8 cellular contexts compared by ENCODE assay signal in the genomic region with DNA sequence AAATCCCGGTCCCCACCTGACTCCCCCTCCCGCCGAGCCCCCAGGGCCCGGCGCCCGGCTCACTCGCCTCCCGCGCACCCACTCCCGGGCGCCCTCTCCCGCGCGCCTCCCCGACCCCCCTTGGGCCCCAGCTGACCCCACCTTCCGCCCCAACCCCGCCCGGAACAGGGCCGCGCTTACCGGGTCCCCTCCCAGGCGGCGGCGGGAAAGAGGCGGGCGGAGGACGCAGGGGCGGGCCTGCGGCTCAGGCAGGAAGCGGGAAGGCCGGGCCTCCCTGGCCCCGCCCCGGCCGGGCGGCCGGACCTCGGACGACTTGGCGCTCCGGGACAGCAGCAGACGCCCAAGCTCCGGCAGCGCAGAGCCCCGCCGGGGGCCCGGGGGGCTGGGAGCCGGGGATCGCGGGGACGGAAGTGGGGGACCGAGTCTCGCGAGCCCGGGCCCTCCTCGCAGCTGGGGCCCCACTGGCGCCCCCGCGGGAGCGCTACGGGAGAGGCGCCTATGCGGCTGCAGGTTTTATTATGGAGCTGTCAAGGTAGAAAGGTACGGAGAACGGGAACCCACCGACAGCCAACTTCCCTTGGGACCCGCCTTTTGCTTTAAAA. TPM values are rescaled to one million over a fixed set of nuclear protein-coding genes. Genes with fewer than 3 reads are reported as not detected.
DNase-seq lines count a peak whose midpoint lies in the region; FAIRE-seq and TF ChIP-seq lines count a peak whose summit lies in the region.

Gene SLC41A3, minus strand, starts transcription at position 212 of the 602 bp plus-strand sequence. CDS start 15,905 bp downstream, outside the sequence.

- peaks cover 9% of the 10 kb centered on the region; the same call in 1 of the 2 replicates for H3K9me3 ChIP-seq in Loucy (ENCODE audit: insufficient read depth, low read depth, low read length)
- peaks cover 29% of the 10 kb centered on the region for H3K9me3 ChIP-seq in neural progenitor cell (ENCODE audit: low read depth)
- H3K9me3 ChIP-seq in stomach smooth muscle (ENCODE audit: control insufficient read depth in 2 of 2, low read length in 2 of 2) = no peaks in the 10 kb centered on the region

- H2AFZ ChIP-seq in Loucy (ENCODE audit: low read length) (peak within 1 kb of the TSS; percentile 64), neural progenitor cell (replicated peaks) (peak within 1 kb of the TSS; percentile 99)

- H3K4me2 ChIP-seq in Loucy (ENCODE audit: low read depth, low read length, poor library complexity, severe bottlenecking) (peak within 1 kb of the TSS; percentile 90), neural progenitor cell (peak within 1 kb of the TSS; percentile 93)

- H3K4me1 ChIP-seq in Loucy (ENCODE audit: insufficient read depth, low read length, poor library complexity, severe bottlenecking) = peaks cover 13% of the 10 kb centered on the region
- no peaks in the 10 kb centered on the region for H3K4me1 ChIP-seq in neural progenitor cell
- peaks cover 11% of the 10 kb centered on the region for H3K4me1 ChIP-seq in stomach smooth muscle (ENCODE audit: control insufficient read depth, insufficient read depth, low read length)

- H3K27ac Mint-ChIP-seq in neural progenitor cell = peak within 1 kb of the TSS; percentile 76

- no peaks in the 10 kb centered on the region for H3K36me3 ChIP-seq in Loucy (ENCODE audit: insufficient read depth, low read length)
- no peaks in the 10 kb centered on the region for H3K36me3 ChIP-seq in neural progenitor cell
- H3K36me3 ChIP-seq in stomach smooth muscle (ENCODE audit: control insufficient read depth in 2 of 2, insufficient read depth in 2 of 2, low read length in 2 of 2) = no peaks in the 10 kb centered on the region

- peaks cover 8% of the 10 kb centered on the region for H3K79me2 ChIP-seq in Loucy (ENCODE audit: insufficient read depth, low read length)
- peaks cover 6% of the 10 kb centered on the region for H3K79me2 ChIP-seq in neural progenitor cell (ENCODE audit: low read depth)

- no peak within 1 kb of the TSS for H3K27ac ChIP-seq in neural progenitor cell
- H3K27ac ChIP-seq in stomach smooth muscle (ENCODE audit: low read length) = peak within 1 kb of the TSS; percentile 37

- peak; percentile 85 for DNase-seq in G401 (ENCODE audit: low spot score)
- peak; percentile 76 for DNase-seq in H54 (ENCODE audit: insufficient read length, low spot score)
- peak; percentile 38 for DNase-seq in SHP77 treated with DMSO at 0.1 percent for 48 hours (lab: John Stamatoyannopoulos, UW)
- peak; percentile 73 for DNase-seq in activated gamma-delta T cell (lab: John Stamatoyannopoulos, UW)
- DNase-seq in foreskin fibroblast = peak; percentile 78 to 93
- DNase-seq in neural progenitor cell (ENCODE audit: low spot score) = peak; percentile 91

- H3K27me3 Mint-ChIP-seq in neural progenitor cell (ENCODE audit: insufficient read depth, low read depth) = peaks cover 3% of the 10 kb centered on the region

- H3K9me3 Mint-ChIP-seq in neural progenitor cell = peaks cover 29% of the 10 kb centered on the region

- H3K4me3 Mint-ChIP-seq in neural progenitor cell = peak within 1 kb of the TSS; percentile 95

- TF ChIP-seq CTCF in Loucy (conservative IDR thresholded peaks at IDR 0.05; ENCODE audit: low read length) (peak; percentile 61), foreskin fibroblast (IDR thresholded peaks at IDR 0.05; ENCODE audit: low read depth, low read length) (peak; percentile 40), neural progenitor cell (IDR thresholded peaks at IDR 0.05) (peak; percentile 45)

- in situ Hi-C loops in G401 (cut with HindIII; ENCODE audit: low sequenced_read_pairs) = no loop called here

- no peaks in the 10 kb centered on the region for H3K27me3 ChIP-seq in Loucy (ENCODE audit: insufficient read depth, low read length, poor library complexity, severe bottlenecking)
- H3K27me3 ChIP-seq in neural progenitor cell = no peaks in the 10 kb centered on the region
- no peaks in the 10 kb centered on the region for H3K27me3 ChIP-seq in stomach smooth muscle (ENCODE audit: control insufficient read depth in 1 of 2, insufficient read depth in 2 of 2, low read length in 2 of 2)

- FAIRE-seq in H54 (lab: Jason Lieb, UNC) = no peak

- peaks cover 10% of the 10 kb centered on the region for H3K36me3 Mint-ChIP-seq in neural progenitor cell

- H4K20me1 ChIP-seq in Loucy (ENCODE audit: insufficient read depth, low read length, poor library complexity, severe bottlenecking) = no peaks in the 10 kb centered on the region
- H4K20me1 ChIP-seq in neural progenitor cell (ENCODE audit: low read depth) = no peaks in the 10 kb centered on the region

- H3K4me3 ChIP-seq in Loucy (ENCODE audit: low read length, poor library complexity, severe bottlenecking) (peak within 1 kb of the TSS; percentile 82), foreskin fibroblast (ENCODE audit: low read depth in 1 of 2, low read length in 2 of 2) (peak within 1 kb of the TSS; percentile 66 to 73), neural progenitor cell (peak within 1 kb of the TSS; percentile 93), stomach smooth muscle (ENCODE audit: low read length in 2 of 2) (peak within 1 kb of the TSS; percentile 59 to 78)

- H3F3A ChIP-seq in Loucy (ENCODE audit: low read depth) (no peaks in the 10 kb centered on the region), neural progenitor cell (ENCODE audit: low read depth) (peaks cover 11% of the 10 kb centered on the region)

- no peaks in the 10 kb centered on the region for H3K9me2 ChIP-seq in Loucy (replicated peaks; ENCODE audit: low read depth, low read length)

- peak; percentile 35; the same call in 1 of the 2 replicates for TF ChIP-seq POLR2A in H54 (IDR thresholded peaks at IDR 0.05; ENCODE audit: low read depth, low read length)

- peaks cover 7% of the 10 kb centered on the region for H3K4me1 Mint-ChIP-seq in neural progenitor cell

- H3K9ac ChIP-seq in Loucy (ENCODE audit: low read depth, low read length, poor library complexity, severe bottlenecking) (peak within 1 kb of the TSS; percentile 81), neural progenitor cell (peak within 1 kb of the TSS; percentile 39), stomach smooth muscle (ENCODE audit: low read length in 2 of 2) (peak within 1 kb of the TSS; percentile 74 to 80)

RNA-seq across cellular contexts. Expression of gene SLC41A3, which starts in this region (rescaled TPM):
- 28.9 and 42.9 TPM in 2 replicates for total RNA-seq in G401 (2014; rRNA removed; shearing (Covaris generic))
- 24.9 and 52.3 TPM in 2 replicates for total RNA-seq in neural progenitor cell (ENCODE audit: low replicate concordance)

Comparison
In these comparisons a context has a peak if more than half of its experiments do, and no peak if none do; other contexts are left out.
1. DNase-seq: peak in every context shown above with its lines; median percentile 91 in neural progenitor cell; 86 in foreskin fibroblast; 85 in G401; 76 in H54; 73 in activated gamma-delta T cell; 38 in SHP77 treated with DMSO at 0.1 percent for 48 hours.